In genomic region chr15:58269455-58270414, GRCh38 we compare ENCODE assay signal across 8 cellular contexts.
DNase-seq lines count a peak whose midpoint lies in the region; ATAC-seq, FAIRE-seq and TF ChIP-seq lines count a peak whose summit lies in the region.

No MANE protein-coding gene starts in this region.

- no peaks in the 10 kb centered on the region for H3K9me2 ChIP-seq in OCI-LY1 (ENCODE audit: low read depth, low read length)

- 55% methylated on average over 10 of the region's 10 CpGs for WGBS in right cardiac atrium
- WGBS in sigmoid colon, 2 donors, result 20 to 52% methylated on average over 10 of the region's 10 CpGs

- H3F3A ChIP-seq in OCI-LY1 (ENCODE audit: insufficient read depth, low read length), result no peaks in the 10 kb centered on the region

- no peak for TF ChIP-seq EP300 in sigmoid colon (IDR thresholded peaks at IDR 0.05)

- TF ChIP-seq CTCF in HL-60 (IDR thresholded peaks at IDR 0.05; ENCODE audit: insufficient read depth, low read length) (peak; percentile 76), OCI-LY1 (IDR thresholded peaks at IDR 0.05; ENCODE audit: low read length) (peak; percentile 74), astrocyte (IDR thresholded peaks at IDR 0.05; ENCODE audit: insufficient read depth, low read depth, low read length) (peak; percentile 60), sigmoid colon (IDR thresholded peaks at IDR 0.05) (peak in 3 of 4 experiments; percentile 37 to 51 (median 47))

- H3K9me3 Mint-ChIP-seq in astrocyte (ENCODE audit: unreplicated experiment), result peaks cover 7% of the 10 kb centered on the region
- peaks cover 5% of the 10 kb centered on the region for H3K9me3 Mint-ChIP-seq in stimulated activated memory B cell treated with anti-CD40 and anti-IgM and Interleukin-4, amounts not matched to agents 10 μg/mL and 1 μg/mL and 100 μg/mL, for 72 hours

- peak overlapping the region; percentile 10; the same call in 1 of the 2 replicates for H3K9ac ChIP-seq in OCI-LY1 (ENCODE audit: low read length)
- no peak overlapping the region for H3K9ac ChIP-seq in astrocyte (ENCODE audit: low read length)

- no peak for FAIRE-seq in astrocyte (lab: Jason Lieb, UNC)

- H3K4me1 ChIP-seq in OCI-LY1 (ENCODE audit: insufficient read depth, low read length, severe bottlenecking), result peaks cover 13% of the 10 kb centered on the region
- H3K4me1 ChIP-seq in astrocyte (ENCODE audit: insufficient read depth, low read length), result no peaks in the 10 kb centered on the region
- peaks cover 3% of the 10 kb centered on the region for H3K4me1 ChIP-seq in right cardiac atrium (ENCODE audit: control insufficient read depth, insufficient read depth, low read length)
- no peaks in the 10 kb centered on the region for H3K4me1 ChIP-seq in sigmoid colon

- no peak overlapping the region for H3K4me3 Mint-ChIP-seq in astrocyte (ENCODE audit: unreplicated experiment)
- no peak overlapping the region for H3K4me3 Mint-ChIP-seq in stimulated activated memory B cell treated with anti-CD40 and anti-IgM and Interleukin-4, amounts not matched to agents 10 μg/mL and 1 μg/mL and 100 μg/mL, for 72 hours

- H3K36me3 Mint-ChIP-seq in astrocyte (ENCODE audit: low read depth, unreplicated experiment), result no peaks in the 10 kb centered on the region
- peaks cover 6% of the 10 kb centered on the region for H3K36me3 Mint-ChIP-seq in stimulated activated memory B cell treated with anti-CD40 and anti-IgM and Interleukin-4, amounts not matched to agents 10 μg/mL and 1 μg/mL and 100 μg/mL, for 72 hours

- peak; percentile 85 to 91 for ATAC-seq in right cardiac atrium
- no peak for ATAC-seq in stimulated activated memory B cell treated with anti-CD40 and anti-IgM and Interleukin-4, amounts not matched to agents 10 μg/mL and 1 μg/mL and 100 μg/mL, for 72 hours

- H3K27me3 Mint-ChIP-seq in astrocyte (ENCODE audit: low read depth, unreplicated experiment), result peaks cover 2% of the 10 kb centered on the region
- peaks cover 24% of the 10 kb centered on the region for H3K27me3 Mint-ChIP-seq in stimulated activated memory B cell treated with anti-CD40 and anti-IgM and Interleukin-4, amounts not matched to agents 10 μg/mL and 1 μg/mL and 100 μg/mL, for 72 hours

- H3K4me2 ChIP-seq in OCI-LY1 (ENCODE audit: low read length) (no peak overlapping the region), astrocyte (ENCODE audit: low read length) (no peak overlapping the region)

- H2AFZ ChIP-seq in OCI-LY1 (ENCODE audit: low read length) (no peak overlapping the region), astrocyte (ENCODE audit: low read depth, low read length) (no peak overlapping the region)

- H4K20me1 ChIP-seq in OCI-LY1 (ENCODE audit: insufficient read depth, low read length) (no peaks in the 10 kb centered on the region), astrocyte (ENCODE audit: insufficient read depth, low read length) (no peaks in the 10 kb centered on the region)

- intact Hi-C loops in right cardiac atrium (cut with DNase I) (loop anchor here in 2 of 4 donors (10.0 kb wide), 2 partner anchors 255 to 485 kb away; no protein-coding TSS in a partner anchor), sigmoid colon (cut with DNase I) (no loop called here)

- DNase-seq in DMS53 (lab: John Stamatoyannopoulos, UW), result peak; percentile 87
- DNase-seq in HL-60 (ENCODE audit: low read depth in 1 of 2, low spot score in 1 of 2), result peak; percentile 28 to 64
- DNase-seq in astrocyte (ENCODE audit: low read depth), result peak; percentile 45
- no peak for DNase-seq in right cardiac atrium
- no peak for DNase-seq in sigmoid colon
- DNase-seq in DMS153 treated with DMSO at 0.1 percent for 48 hours (lab: John Stamatoyannopoulos, UW; ENCODE audit: unreplicated experiment), result no peak

- no peaks in the 10 kb centered on the region for H3K27me3 ChIP-seq in HL-60 (ENCODE audit: insufficient read depth, poor library complexity, severe bottlenecking)
- no peaks in the 10 kb centered on the region for H3K27me3 ChIP-seq in OCI-LY1 (ENCODE audit: insufficient read depth, low read length)
- H3K27me3 ChIP-seq in astrocyte (ENCODE audit: insufficient read depth, low read length), result no peaks in the 10 kb centered on the region
- no peaks in the 10 kb centered on the region for H3K27me3 ChIP-seq in right cardiac atrium (ENCODE audit: control insufficient read depth, insufficient read depth)
- no peaks in the 10 kb centered on the region for H3K27me3 ChIP-seq in sigmoid colon

- peaks cover 6% of the 10 kb centered on the region for H3K4me1 Mint-ChIP-seq in astrocyte (ENCODE audit: low read depth, unreplicated experiment)
- H3K4me1 Mint-ChIP-seq in stimulated activated memory B cell treated with anti-CD40 and anti-IgM and Interleukin-4, amounts not matched to agents 10 μg/mL and 1 μg/mL and 100 μg/mL, for 72 hours, result no peaks in the 10 kb centered on the region

- no peak for TF ChIP-seq POLR2A in sigmoid colon (IDR thresholded peaks at IDR 0.05)

- no peak overlapping the region for H3K27ac ChIP-seq in HL-60 (replicated peaks)
- H3K27ac ChIP-seq in OCI-LY1 (ENCODE audit: low read depth, low read length, poor library complexity, severe bottlenecking), result no peak overlapping the region
- H3K27ac ChIP-seq in astrocyte (ENCODE audit: low read depth, low read length), result no peak overlapping the region
- peak overlapping the region; percentile 75 for H3K27ac ChIP-seq in right cardiac atrium (ENCODE audit: low read length)
- H3K27ac ChIP-seq in sigmoid colon, result no peak overlapping the region

- no peaks in the 10 kb centered on the region for H3K36me3 ChIP-seq in OCI-LY1 (ENCODE audit: insufficient read depth, low read length)
- H3K36me3 ChIP-seq in astrocyte (ENCODE audit: insufficient read depth, low read length), result no peaks in the 10 kb centered on the region
- no peaks in the 10 kb centered on the region for H3K36me3 ChIP-seq in sigmoid colon

- H3K79me2 ChIP-seq in OCI-LY1 (ENCODE audit: insufficient read depth, low read length) (no peaks in the 10 kb centered on the region), astrocyte (ENCODE audit: insufficient read depth, low read length) (no peaks in the 10 kb centered on the region)

- H3K4me3 ChIP-seq in HL-60 (replicated peaks; ENCODE audit: insufficient read depth, low read length) (no peak overlapping the region), OCI-LY1 (ENCODE audit: low read depth, low read length, poor library complexity, severe bottlenecking) (no peak overlapping the region), astrocyte (ENCODE audit: insufficient read depth, low read depth, low read length) (no peak overlapping the region), right cardiac atrium (ENCODE audit: low read length) (no peak overlapping the region), sigmoid colon (no peak overlapping the region)

- peak overlapping the region; percentile 77 for H3K27ac Mint-ChIP-seq in astrocyte (ENCODE audit: unreplicated experiment)
- H3K27ac Mint-ChIP-seq in stimulated activated memory B cell treated with anti-CD40 and anti-IgM and Interleukin-4, amounts not matched to agents 10 μg/mL and 1 μg/mL and 100 μg/mL, for 72 hours, result no peak overlapping the region

- H3K9me3 ChIP-seq in OCI-LY1 (ENCODE audit: low read length), result peaks cover 14% of the 10 kb centered on the region
- H3K9me3 ChIP-seq in astrocyte (ENCODE audit: insufficient read depth, low read depth, low read length), result peaks cover 7% of the 10 kb centered on the region
- H3K9me3 ChIP-seq in right cardiac atrium (ENCODE audit: control insufficient read depth, low read length), result peaks cover 2% of the 10 kb centered on the region
- peaks cover 0 to 6% (median 0%) of the 10 kb centered on the region in 4 donors for H3K9me3 ChIP-seq in sigmoid colon

Comparison
In these comparisons a context has a peak if more than half of its experiments do, and no peak if none do; other contexts are left out.
1. DNase-seq: peak in DMS53 (single experiment), HL-60 (2 of 2) and astrocyte (single experiment); none in right cardiac atrium (0 of 3), sigmoid colon (single experiment) and DMS153 treated with DMSO at 0.1 percent for 48 hours (single experiment).
2. Peak in every context shown above with its lines, with median percentiles within 50 percentile points of each other: CTCF ChIP-seq.